ENCODE assay signal across 1 cellular context in the genomic region with DNA sequence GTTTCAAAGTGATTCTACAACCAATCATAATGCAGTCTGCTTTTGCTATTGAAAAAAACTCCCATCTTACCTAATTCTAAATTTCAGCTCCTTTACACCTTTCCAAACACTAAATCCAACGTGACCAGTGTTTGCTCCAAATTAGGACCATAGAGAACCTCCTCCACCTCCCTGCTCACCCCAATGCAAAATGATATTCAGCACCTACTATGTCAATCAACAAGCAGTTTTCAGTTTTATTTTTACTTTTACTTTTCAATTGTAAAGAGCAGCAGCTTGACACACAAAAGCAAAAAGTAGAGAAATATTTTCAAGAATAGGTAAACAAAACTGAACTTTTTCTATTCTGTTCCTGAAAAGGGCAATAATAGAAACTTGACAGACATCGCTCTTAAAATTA.
TF ChIP-seq lines count a peak whose summit lies in the region.

No MANE protein-coding gene starts in this region.

TF ChIP-seq in HepG2, 621 proteins besides CTCF, POLR2A, EP300 and RAD21:
- TF ChIP-seq ZBTB7B (CRISPR knock-in tag; IDR thresholded peaks at IDR 0.05) (no peak), ZNF10 (CRISPR knock-in tag; IDR thresholded peaks at IDR 0.05; ENCODE audit: borderline replicate concordance, low read depth) (no peak), ZNF737 (CRISPR knock-in tag; IDR thresholded peaks at IDR 0.05; ENCODE audit: borderline replicate concordance) (no peak), SP2 (CRISPR knock-in tag; IDR thresholded peaks at IDR 0.05) (no peak), RAD51 (IDR thresholded peaks at IDR 0.05; ENCODE audit: borderline replicate concordance) (no peak), ZNF7 (CRISPR knock-in tag; IDR thresholded peaks at IDR 0.05) (no peak), ZNF510 (CRISPR knock-in tag; IDR thresholded peaks at IDR 0.05; ENCODE audit: low read depth) (no peak)
- TF ChIP-seq, protein P1, sequence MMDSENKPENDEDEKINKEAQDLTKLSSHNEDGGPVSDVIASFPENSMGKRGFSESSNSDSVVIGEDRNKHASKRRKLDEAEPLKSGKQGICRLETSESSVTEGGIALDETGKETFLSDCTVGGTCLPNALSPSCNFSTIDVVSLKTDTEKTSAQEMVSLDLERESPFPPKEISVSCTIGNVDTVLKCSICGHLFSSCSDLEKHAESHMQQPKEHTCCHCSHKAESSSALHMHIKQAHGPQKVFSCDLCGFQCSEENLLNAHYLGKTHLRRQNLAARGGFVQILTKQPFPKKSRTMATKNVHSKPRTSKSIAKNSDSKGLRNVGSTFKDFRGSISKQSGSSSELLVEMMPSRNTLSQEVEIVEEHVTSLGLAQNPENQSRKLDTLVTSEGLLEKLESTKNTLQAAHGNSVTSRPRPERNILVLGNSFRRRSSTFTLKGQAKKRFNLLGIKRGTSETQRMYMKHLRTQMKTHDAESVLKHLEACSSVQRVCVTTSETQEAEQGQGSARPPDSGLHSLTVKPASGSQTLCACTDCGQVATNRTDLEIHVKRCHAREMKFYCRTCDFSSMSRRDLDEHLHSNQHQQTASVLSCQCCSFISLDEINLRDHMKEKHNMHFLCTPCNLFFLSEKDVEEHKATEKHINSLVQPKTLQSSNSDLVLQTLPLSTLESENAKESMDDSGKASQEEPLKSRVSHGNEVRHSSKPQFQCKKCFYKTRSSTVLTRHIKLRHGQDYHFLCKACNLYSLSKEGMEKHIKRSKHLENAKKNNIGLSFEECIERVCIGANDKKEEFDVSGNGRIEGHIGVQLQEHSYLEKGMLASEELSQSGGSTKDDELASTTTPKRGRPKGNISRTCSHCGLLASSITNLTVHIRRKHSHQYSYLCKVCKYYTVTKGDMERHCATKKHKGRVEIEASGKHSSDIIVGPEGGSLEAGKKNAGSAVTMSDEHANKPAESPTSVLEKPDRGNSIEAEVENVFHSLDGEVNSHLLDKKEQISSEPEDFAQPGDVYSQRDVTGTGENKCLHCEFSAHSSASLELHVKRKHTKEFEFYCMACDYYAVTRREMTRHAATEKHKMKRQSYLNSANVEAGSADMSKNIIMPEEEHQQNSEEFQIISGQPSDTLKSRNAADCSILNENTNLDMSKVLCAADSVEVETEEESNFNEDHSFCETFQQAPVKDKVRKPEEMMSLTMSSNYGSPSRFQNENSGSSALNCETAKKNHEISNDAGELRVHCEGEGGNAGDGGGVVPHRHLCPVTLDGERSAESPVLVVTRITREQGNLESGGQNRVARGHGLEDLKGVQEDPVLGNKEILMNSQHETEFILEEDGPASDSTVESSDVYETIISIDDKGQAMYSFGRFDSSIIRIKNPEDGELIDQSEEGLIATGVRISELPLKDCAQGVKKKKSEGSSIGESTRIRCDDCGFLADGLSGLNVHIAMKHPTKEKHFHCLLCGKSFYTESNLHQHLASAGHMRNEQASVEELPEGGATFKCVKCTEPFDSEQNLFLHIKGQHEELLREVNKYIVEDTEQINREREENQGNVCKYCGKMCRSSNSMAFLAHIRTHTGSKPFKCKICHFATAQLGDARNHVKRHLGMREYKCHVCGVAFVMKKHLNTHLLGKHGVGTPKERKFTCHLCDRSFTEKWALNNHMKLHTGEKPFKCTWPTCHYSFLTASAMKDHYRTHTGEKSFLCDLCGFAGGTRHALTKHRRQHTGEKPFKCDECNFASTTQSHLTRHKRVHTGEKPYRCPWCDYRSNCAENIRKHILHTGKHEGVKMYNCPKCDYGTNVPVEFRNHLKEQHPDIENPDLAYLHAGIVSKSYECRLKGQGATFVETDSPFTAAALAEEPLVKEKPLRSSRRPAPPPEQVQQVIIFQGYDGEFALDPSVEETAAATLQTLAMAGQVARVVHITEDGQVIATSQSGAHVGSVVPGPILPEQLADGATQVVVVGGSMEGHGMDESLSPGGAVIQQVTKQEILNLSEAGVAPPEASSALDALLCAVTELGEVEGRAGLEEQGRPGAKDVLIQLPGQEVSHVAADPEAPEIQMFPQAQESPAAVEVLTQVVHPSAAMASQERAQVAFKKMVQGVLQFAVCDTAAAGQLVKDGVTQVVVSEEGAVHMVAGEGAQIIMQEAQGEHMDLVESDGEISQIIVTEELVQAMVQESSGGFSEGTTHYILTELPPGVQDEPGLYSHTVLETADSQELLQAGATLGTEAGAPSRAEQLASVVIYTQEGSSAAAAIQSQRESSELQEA (CRISPR knock-in tag; IDR thresholded peaks at IDR 0.05; ENCODE audit: not compliant biosample characterization) = no peak
